23 cellular contexts compared by ENCODE assay signal in genomic region chr10:127866276-127867013, GRCh38. TPM values are rescaled to one million over a fixed set of nuclear protein-coding genes. Genes with fewer than 3 reads are reported as not detected.
A peak's percentile ranks its signal among the peaks of the same experiment; 100 is the strongest.
DNase-seq lines count a peak whose midpoint lies in the region; ATAC-seq, FAIRE-seq and TF ChIP-seq lines count a peak whose summit lies in the region.
"Had no signal": no experiment of that assay in that cellular context is flagged by ENCODE, and none has a peak within 500 bp of the region (broad histone marks: within the 10 kb centered on the region; RNA-seq: fewer than 3 reads in every experiment).

No MANE protein-coding gene starts in this region.

- H3K27ac Mint-ChIP-seq in HFFc6, result no peak overlapping the region
- no peak overlapping the region for H3K27ac Mint-ChIP-seq in activated naive CD8-positive, alpha-beta T cell treated with anti-CD3 and anti-CD28 coated beads for 36 hours
- H3K27ac Mint-ChIP-seq: CD4-positive, CD25-positive, alpha-beta regulatory T cell; CD8-positive, alpha-beta memory T cell had no signal

- peak; percentile 56 for DNase-seq in RPMI7951 (ENCODE audit: low read depth)
- no peak for DNase-seq in bronchial epithelial cell (ENCODE audit: low read depth)
- DNase-seq in left lobe of liver (ENCODE audit: low spot score), result no peak
- no peak for DNase-seq in smooth muscle cell (lab: John Stamatoyannopoulos, UW; ENCODE audit: unreplicated experiment)
- DNase-seq in WERI-Rb-1, result no peak
- no peak for DNase-seq in HFFc6
- DNase-seq in activated naive CD8-positive, alpha-beta T cell treated with anti-CD3 and anti-CD28 coated beads for 36 hours, result no peak
- DNase-seq: ACHN; BE2C; C1 segment of cervical spinal cord; CD4-positive, CD25-positive, alpha-beta regulatory T cell; CD8-positive, alpha-beta memory T cell; COR-L47; DMS 273 treated with DMSO at 0.1 percent for 48 hours; DMS53; DND-41; EL; GM23248; HCEC 1CT had no signal

- TF ChIP-seq CTCF in bronchial epithelial cell (IDR thresholded peaks at IDR 0.05; ENCODE audit: insufficient read depth, low read length, severe bottlenecking), result no peak
- no peak for TF ChIP-seq CTCF in smooth muscle cell (IDR thresholded peaks at IDR 0.05; ENCODE audit: borderline replicate concordance, insufficient read depth, poor library complexity, severe bottlenecking)
- TF ChIP-seq CTCF in WERI-Rb-1 (IDR thresholded peaks at IDR 0.05; ENCODE audit: low read depth, low read length), result no peak
- no peak for TF ChIP-seq CTCF in HFFc6 (IDR thresholded peaks at IDR 0.05)

- H3K36me3 Mint-ChIP-seq in HFFc6 (ENCODE audit: low read depth), result peaks cover 5% of the 10 kb centered on the region
- peaks cover 2% of the 10 kb centered on the region for H3K36me3 Mint-ChIP-seq in activated naive CD8-positive, alpha-beta T cell treated with anti-CD3 and anti-CD28 coated beads for 36 hours
- H3K36me3 Mint-ChIP-seq: CD4-positive, CD25-positive, alpha-beta regulatory T cell had no signal

- WGBS in smooth muscle cell (ENCODE audit: low lambda C conversion rate), result 53% methylated on average over 8 of the region's 8 CpGs

- no peaks in the 10 kb centered on the region for H3K4me1 Mint-ChIP-seq in HFFc6 (ENCODE audit: low read depth)
- no peaks in the 10 kb centered on the region for H3K4me1 Mint-ChIP-seq in activated naive CD8-positive, alpha-beta T cell treated with anti-CD3 and anti-CD28 coated beads for 36 hours
- H3K4me1 Mint-ChIP-seq: CD8-positive, alpha-beta memory T cell had no signal

- H3K27me3 Mint-ChIP-seq in HFFc6 (ENCODE audit: insufficient read depth), result no peaks in the 10 kb centered on the region; the same call in 1 of the 2 replicates
- peaks cover 27% of the 10 kb centered on the region for H3K27me3 Mint-ChIP-seq in activated naive CD8-positive, alpha-beta T cell treated with anti-CD3 and anti-CD28 coated beads for 36 hours

- no peaks in the 10 kb centered on the region for H4K20me1 ChIP-seq in smooth muscle cell (ENCODE audit: low read depth)

- ATAC-seq in left lobe of liver, result peak; percentile 91
- ATAC-seq: GM12878 had no signal

- H3K27me3 ChIP-seq in bronchial epithelial cell (ENCODE audit: control insufficient read depth, insufficient read depth, low read length) (no peaks in the 10 kb centered on the region), smooth muscle cell (ENCODE audit: low read depth) (no peaks in the 10 kb centered on the region), WERI-Rb-1 (ENCODE audit: insufficient read depth, low read depth, severe bottlenecking) (no peaks in the 10 kb centered on the region)
- H3K27me3 ChIP-seq: BE2C had no signal

- H3K9me3 ChIP-seq in smooth muscle cell (replicated peaks; ENCODE audit: low read depth) (no peaks in the 10 kb centered on the region), WERI-Rb-1 (ENCODE audit: severe bottlenecking) (peaks cover 16% of the 10 kb centered on the region)
- H3K9me3 ChIP-seq: BE2C had no signal

- H3F3A ChIP-seq in smooth muscle cell (ENCODE audit: low read depth), result no peaks in the 10 kb centered on the region

- no peaks in the 10 kb centered on the region for H3K4me1 ChIP-seq in smooth muscle cell (ENCODE audit: low read depth)
- H3K4me1 ChIP-seq: BE2C had no signal

- peak; percentile 28 for FAIRE-seq in bronchial epithelial cell (lab: Jason Lieb, UNC)
- FAIRE-seq: A204.1, GM12878, H54 had no signal

- no peak overlapping the region for H2AFZ ChIP-seq in smooth muscle cell (ENCODE audit: low read depth)
- H2AFZ ChIP-seq: GM23248 had no signal

- H3K9me3 Mint-ChIP-seq in HFFc6, result peaks cover 54% of the 10 kb centered on the region
- peaks cover 4% of the 10 kb centered on the region for H3K9me3 Mint-ChIP-seq in activated naive CD8-positive, alpha-beta T cell treated with anti-CD3 and anti-CD28 coated beads for 36 hours

- no peak overlapping the region for H3K4me3 ChIP-seq in bronchial epithelial cell (ENCODE audit: low read depth, low read length)
- H3K4me3 ChIP-seq in smooth muscle cell, result no peak overlapping the region
- H3K4me3 ChIP-seq in WERI-Rb-1 (ENCODE audit: low read depth, low read length), result no peak overlapping the region
- H3K4me3 ChIP-seq: GM12878, GM23248 had no signal

- H3K9ac ChIP-seq in smooth muscle cell (ENCODE audit: low read depth), result no peak overlapping the region
- H3K9ac ChIP-seq: GM23248 had no signal

- H3K27ac ChIP-seq in smooth muscle cell (ENCODE audit: low read depth), result peak overlapping the region; percentile 37
- H3K27ac ChIP-seq in WERI-Rb-1, result no peak overlapping the region
- H3K27ac ChIP-seq: GM23248 had no signal

- no peak overlapping the region for H3K4me2 ChIP-seq in smooth muscle cell

- no peaks in the 10 kb centered on the region for H3K79me2 ChIP-seq in smooth muscle cell (ENCODE audit: low read depth)

- H3K36me3 ChIP-seq in bronchial epithelial cell (ENCODE audit: control insufficient read depth, insufficient read depth, low read length) (no peaks in the 10 kb centered on the region), smooth muscle cell (ENCODE audit: low read depth) (no peaks in the 10 kb centered on the region), WERI-Rb-1 (no peaks in the 10 kb centered on the region)
- H3K36me3 ChIP-seq: BE2C had no signal

- H3K4me3 Mint-ChIP-seq in HFFc6, result no peak overlapping the region
- H3K4me3 Mint-ChIP-seq in activated naive CD8-positive, alpha-beta T cell treated with anti-CD3 and anti-CD28 coated beads for 36 hours, result no peak overlapping the region
- H3K4me3 Mint-ChIP-seq: CD4-positive, CD25-positive, alpha-beta regulatory T cell; CD8-positive, alpha-beta memory T cell had no signal

RNA-seq across cellular contexts. Expression of gene CLRN3, which starts 26.3 kb away (rescaled TPM):
- total RNA-seq in RPMI7951 (2014; rRNA removed; shearing (Covaris generic)), result not detected in 2 replicates
- not detected in 2 replicates for total RNA-seq in bronchial epithelial cell
- total RNA-seq in left lobe of liver, result 25.1 TPM
- not detected in 2 replicates for total RNA-seq in smooth muscle cell
- not detected in 2 replicates for polyA plus RNA-seq in smooth muscle cell
- total RNA-seq in HFFc6 (2021; fragmentation: NEBNext Ultra II Directional; extraction: Animal tissue kit (Norgen Biotek cat#: 25700)), result not detected
- not detected for total RNA-seq in activated naive CD8-positive, alpha-beta T cell treated with anti-CD3 and anti-CD28 coated beads for 36 hours
- total RNA-seq: CD4-positive, CD25-positive, alpha-beta regulatory T cell; CD8-positive, alpha-beta memory T cell; G401; GM12878; GM23248 had no signal
- polyA plus RNA-seq: CD4-positive, CD25-positive, alpha-beta regulatory T cell; CD8-positive, alpha-beta memory T cell; GM12878; GM23248 had no signal

RNA-seq across cellular contexts. Expression of gene PTPRE, which starts 40.5 kb away (rescaled TPM):
- 17.5 TPM in 2 replicates for total RNA-seq in RPMI7951 (2014; rRNA removed; shearing (Covaris generic))
- total RNA-seq in bronchial epithelial cell, result 5.9 and 7.9 TPM in 2 replicates
- 1.6 TPM for total RNA-seq in left lobe of liver
- total RNA-seq in smooth muscle cell, result 17.0 and 22.7 TPM in 2 replicates
- 17.1 and 23.1 TPM in 2 replicates for polyA plus RNA-seq in smooth muscle cell
- under 1 TPM in 3 of 6 experiments, not detected in 3; 0.14 to 0.37 (median 0.15) TPM for total RNA-seq in HFFc6 (2021; fragmentation: NEBNext Ultra II Directional; extraction: Animal tissue kit (Norgen Biotek cat#: 25700))
- 10 to 100 TPM; 21.9 to 26.7 TPM for total RNA-seq in activated naive CD8-positive, alpha-beta T cell treated with anti-CD3 and anti-CD28 coated beads for 36 hours
- total RNA-seq: G401 had no signal

Comparison
In these comparisons a context has a peak if more than half of its experiments do, and no peak if none do; other contexts are left out.
1. RNA of gene CLRN3, which starts 26.3 kb away (total RNA-seq): 25.1 TPM in left lobe of liver (single experiment); not detected in RPMI7951, not detected in bronchial epithelial cell, not detected in smooth muscle cell, not detected in HFFc6 and not detected in activated naive CD8-positive, alpha-beta T cell treated with anti-CD3 and anti-CD28 coated beads for 36 hours; every median in the first group is over 10 times any median in the second.